Comparison of ENCODE assay signal across 1 cellular context in the genomic region with DNA sequence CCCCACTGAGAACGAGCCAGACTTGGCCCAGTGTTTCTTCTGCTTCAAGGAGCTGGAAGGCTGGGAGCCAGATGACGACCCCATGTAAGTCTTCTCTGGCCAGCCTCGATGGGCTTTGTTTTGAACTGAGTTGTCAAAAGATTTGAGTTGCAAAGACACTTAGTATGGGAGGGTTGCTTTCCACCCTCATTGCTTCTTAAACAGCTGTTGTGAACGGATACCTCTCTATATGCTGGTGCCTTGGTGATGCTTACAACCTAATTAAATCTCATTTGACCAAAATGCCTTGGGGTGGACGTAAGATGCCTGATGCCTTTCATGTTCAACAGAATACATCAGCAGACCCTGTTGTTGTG.
TF ChIP-seq lines count a peak whose summit lies in the region.

No MANE protein-coding gene starts in this region.

TF ChIP-seq in IMR-90, 13 proteins besides CTCF, POLR2A, EP300 and RAD21:
- TF ChIP-seq CHD1 (IDR thresholded peaks at IDR 0.05; ENCODE audit: low read depth, low read length): no peak
- no peak for TF ChIP-seq FOS (IDR thresholded peaks at IDR 0.05; ENCODE audit: low read depth, low read length)
- TF ChIP-seq, protein P1, sequence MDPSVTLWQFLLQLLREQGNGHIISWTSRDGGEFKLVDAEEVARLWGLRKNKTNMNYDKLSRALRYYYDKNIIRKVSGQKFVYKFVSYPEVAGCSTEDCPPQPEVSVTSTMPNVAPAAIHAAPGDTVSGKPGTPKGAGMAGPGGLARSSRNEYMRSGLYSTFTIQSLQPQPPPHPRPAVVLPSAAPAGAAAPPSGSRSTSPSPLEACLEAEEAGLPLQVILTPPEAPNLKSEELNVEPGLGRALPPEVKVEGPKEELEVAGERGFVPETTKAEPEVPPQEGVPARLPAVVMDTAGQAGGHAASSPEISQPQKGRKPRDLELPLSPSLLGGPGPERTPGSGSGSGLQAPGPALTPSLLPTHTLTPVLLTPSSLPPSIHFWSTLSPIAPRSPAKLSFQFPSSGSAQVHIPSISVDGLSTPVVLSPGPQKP (IDR thresholded peaks at IDR 0.05; ENCODE audit: borderline replicate concordance, low read depth, low read length): no peak
- TF ChIP-seq MAZ (IDR thresholded peaks at IDR 0.05; ENCODE audit: borderline replicate concordance, low read depth, low read length): no peak
- TF ChIP-seq MAFK (IDR thresholded peaks at IDR 0.05; ENCODE audit: low read depth, low read length): no peak
- no peak for TF ChIP-seq NFE2L2 (IDR thresholded peaks at IDR 0.05; ENCODE audit: low read depth, low read length)
- no peak for TF ChIP-seq CEBPB (IDR thresholded peaks at IDR 0.05; ENCODE audit: low read depth, low read length)
- no peak for TF ChIP-seq BHLHE40 (IDR thresholded peaks at IDR 0.05; ENCODE audit: low read depth, low read length)
- no peak for TF ChIP-seq RFX5 (IDR thresholded peaks at IDR 0.05; ENCODE audit: low read depth, low read length)
- TF ChIP-seq MXI1 (IDR thresholded peaks at IDR 0.05; ENCODE audit: borderline replicate concordance, low read depth, low read length): no peak
- TF ChIP-seq SMC3 (IDR thresholded peaks at IDR 0.05; ENCODE audit: low read depth, low read length): no peak
- TF ChIP-seq USF2 (IDR thresholded peaks at IDR 0.05; ENCODE audit: low read depth, low read length): no peak
- TF ChIP-seq RCOR1 (IDR thresholded peaks at IDR 0.05; ENCODE audit: insufficient replicate concordance, low read length): no peak
